1 cellular context compared by ENCODE assay signal in the genomic region with DNA sequence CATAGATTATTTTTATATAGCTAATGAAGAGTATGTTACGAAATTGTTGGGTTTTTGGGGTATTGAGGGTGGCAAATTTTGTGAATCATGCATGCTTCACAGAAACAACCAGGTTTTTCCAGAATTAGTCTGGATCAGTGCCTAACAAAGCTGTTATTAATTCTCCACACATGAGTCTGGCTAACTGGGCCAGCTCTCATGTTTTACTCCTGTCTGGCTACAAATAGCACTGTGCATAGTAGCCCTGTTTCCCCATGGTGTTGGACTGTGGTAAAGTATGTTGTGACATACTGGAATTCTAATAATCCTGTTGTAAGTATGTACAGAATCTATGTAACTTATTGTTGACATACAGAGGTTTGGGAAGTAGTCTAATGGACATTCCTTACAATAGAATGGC.
TF ChIP-seq lines count a peak whose summit lies in the region.

No MANE protein-coding gene starts in this region.

TF ChIP-seq in IMR-90, 13 proteins besides CTCF, POLR2A, EP300 and RAD21:
- no peak for TF ChIP-seq NFE2L2 (IDR thresholded peaks at IDR 0.05; ENCODE audit: low read depth, low read length)
- TF ChIP-seq BHLHE40 (IDR thresholded peaks at IDR 0.05; ENCODE audit: low read depth, low read length), result no peak
- no peak for TF ChIP-seq RCOR1 (IDR thresholded peaks at IDR 0.05; ENCODE audit: insufficient replicate concordance, low read length)
- no peak for TF ChIP-seq CEBPB (IDR thresholded peaks at IDR 0.05; ENCODE audit: low read depth, low read length)
- TF ChIP-seq, protein P1, sequence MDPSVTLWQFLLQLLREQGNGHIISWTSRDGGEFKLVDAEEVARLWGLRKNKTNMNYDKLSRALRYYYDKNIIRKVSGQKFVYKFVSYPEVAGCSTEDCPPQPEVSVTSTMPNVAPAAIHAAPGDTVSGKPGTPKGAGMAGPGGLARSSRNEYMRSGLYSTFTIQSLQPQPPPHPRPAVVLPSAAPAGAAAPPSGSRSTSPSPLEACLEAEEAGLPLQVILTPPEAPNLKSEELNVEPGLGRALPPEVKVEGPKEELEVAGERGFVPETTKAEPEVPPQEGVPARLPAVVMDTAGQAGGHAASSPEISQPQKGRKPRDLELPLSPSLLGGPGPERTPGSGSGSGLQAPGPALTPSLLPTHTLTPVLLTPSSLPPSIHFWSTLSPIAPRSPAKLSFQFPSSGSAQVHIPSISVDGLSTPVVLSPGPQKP (IDR thresholded peaks at IDR 0.05; ENCODE audit: borderline replicate concordance, low read depth, low read length), result no peak
- no peak for TF ChIP-seq MAFK (IDR thresholded peaks at IDR 0.05; ENCODE audit: low read depth, low read length)
- no peak for TF ChIP-seq CHD1 (IDR thresholded peaks at IDR 0.05; ENCODE audit: low read depth, low read length)
- TF ChIP-seq MXI1 (IDR thresholded peaks at IDR 0.05; ENCODE audit: borderline replicate concordance, low read depth, low read length), result no peak
- TF ChIP-seq FOS (IDR thresholded peaks at IDR 0.05; ENCODE audit: low read depth, low read length), result no peak
- no peak for TF ChIP-seq SMC3 (IDR thresholded peaks at IDR 0.05; ENCODE audit: low read depth, low read length)
